In genomic region chr9:32387256-32387655, GRCh38 we compare ENCODE assay signal across 24 cellular contexts.
"Had no signal": no experiment of that assay in that cellular context is flagged by ENCODE, and none has a peak within 500 bp of the region (broad histone marks: within the 10 kb centered on the region; RNA-seq: fewer than 3 reads in every experiment).

No MANE protein-coding gene starts in this region.

- FAIRE-seq: urothelium cell line had no signal

- H3K9me3 Mint-ChIP-seq: activated CD4-positive, alpha-beta memory T cell treated with anti-CD3 and anti-CD28 coated beads, Interleukin-2, amount 10 ng/mL, durations not matched to agents 7 days and 5 days; activated CD4-positive, alpha-beta T cell treated with anti-CD3 and anti-CD28 coated beads, Interleukin-2, amount 10 ng/mL, durations not matched to agents 7 days and 5 days; activated naive CD4-positive, alpha-beta T cell treated with anti-CD3 and anti-CD28 coated beads, Interleukin-2, amount 50 U/mL, for 24 hours; activated naive CD8-positive, alpha-beta T cell treated with anti-CD3 and anti-CD28 coated beads, Interleukin-2, amount 50 U/mL, for 24 hours; activated T-cell treated with anti-CD3 and anti-CD28 coated beads, Interleukin-2, amount 50 U/mL, for 24 hours; activated T-helper 17 cell treated with anti-CD3 and anti-CD28 coated beads, Interleukin-2, amount 50 U/mL, for 72 hours; effector memory CD8-positive, alpha-beta T cell; mesothelial cell of epicardium; naive B cell had no signal

- H3K36me3 ChIP-seq: colonic mucosa, left ventricle myocardium inferior, spleen, transverse colon had no signal

- H2AFZ ChIP-seq: parathyroid adenoma had no signal

- H3K9ac ChIP-seq: parathyroid adenoma had no signal

- H3K4me3 ChIP-seq: colonic mucosa, left ventricle myocardium inferior, lung, psoas muscle, spleen, transverse colon had no signal

- H3K9me3 ChIP-seq: colonic mucosa, left ventricle myocardium inferior, psoas muscle, spleen, transverse colon had no signal

- H3K4me1 ChIP-seq: colonic mucosa, parathyroid adenoma had no signal

- H3K4me3 Mint-ChIP-seq: activated CD4-positive, alpha-beta memory T cell treated with anti-CD3 and anti-CD28 coated beads, Interleukin-2, amount 10 ng/mL, durations not matched to agents 7 days and 5 days; activated CD4-positive, alpha-beta T cell treated with anti-CD3 and anti-CD28 coated beads, Interleukin-2, amount 10 ng/mL, durations not matched to agents 7 days and 5 days; activated naive CD4-positive, alpha-beta T cell treated with anti-CD3 and anti-CD28 coated beads, Interleukin-2, amount 50 U/mL, for 24 hours; activated naive CD8-positive, alpha-beta T cell treated with anti-CD3 and anti-CD28 coated beads, Interleukin-2, amount 50 U/mL, for 24 hours; activated T-cell treated with anti-CD3 and anti-CD28 coated beads, Interleukin-2, amount 50 U/mL, for 24 hours; activated T-helper 17 cell treated with anti-CD3 and anti-CD28 coated beads, Interleukin-2, amount 50 U/mL, for 72 hours; effector memory CD8-positive, alpha-beta T cell; mesothelial cell of epicardium had no signal

- H3K36me3 Mint-ChIP-seq: activated naive CD4-positive, alpha-beta T cell treated with anti-CD3 and anti-CD28 coated beads, Interleukin-2, amount 50 U/mL, for 24 hours; naive B cell had no signal

- H3K27ac Mint-ChIP-seq: activated CD4-positive, alpha-beta memory T cell treated with anti-CD3 and anti-CD28 coated beads, Interleukin-2, amount 10 ng/mL, durations not matched to agents 7 days and 5 days; activated CD4-positive, alpha-beta T cell treated with anti-CD3 and anti-CD28 coated beads, Interleukin-2, amount 10 ng/mL, durations not matched to agents 7 days and 5 days; activated naive CD4-positive, alpha-beta T cell treated with anti-CD3 and anti-CD28 coated beads, Interleukin-2, amount 50 U/mL, for 24 hours; activated naive CD8-positive, alpha-beta T cell treated with anti-CD3 and anti-CD28 coated beads, Interleukin-2, amount 50 U/mL, for 24 hours; activated T-cell treated with anti-CD3 and anti-CD28 coated beads, Interleukin-2, amount 50 U/mL, for 24 hours; activated T-helper 17 cell treated with anti-CD3 and anti-CD28 coated beads, Interleukin-2, amount 50 U/mL, for 72 hours; effector memory CD8-positive, alpha-beta T cell; mesothelial cell of epicardium had no signal

- H3K27me3 ChIP-seq: colonic mucosa had no signal

- DNase-seq: activated CD4-positive, alpha-beta memory T cell treated with anti-CD3 and anti-CD28 coated beads, Interleukin-2, amount 10 ng/mL, durations not matched to agents 7 days and 5 days; activated CD4-positive, alpha-beta T cell treated with anti-CD3 and anti-CD28 coated beads for 1 hour; activated CD4-positive, alpha-beta T cell treated with anti-CD3 and anti-CD28 coated beads, Interleukin-2, amount 10 ng/mL, durations not matched to agents 7 days and 5 days; activated CD8-positive, alpha-beta memory T cell treated with anti-CD3 and anti-CD28 coated beads, Interleukin-2, amount 50 U/mL, for 48 hours; activated gamma-delta T cell treated with Interleukin-2 at 50 U/mL for 16 hours; activated naive CD8-positive, alpha-beta T cell treated with anti-CD3 and anti-CD28 coated beads, Interleukin-2, amount 50 U/mL, for 24 hours; activated T-cell treated with anti-CD3 and anti-CD28 coated beads, Interleukin-2, amount 50 U/mL, for 24 hours; colonic mucosa; effector memory CD8-positive, alpha-beta T cell; foreskin melanocyte; left ventricle myocardium inferior; naive B cell; nucleus accumbens; psoas muscle; spleen; stimulated activated naive CD4-positive, alpha-beta T cell; T-helper 2 cell; transverse colon had no signal

- H3K27ac ChIP-seq: colonic mucosa, left ventricle myocardium inferior, parathyroid adenoma, psoas muscle, spleen, transverse colon had no signal
